13 cellular contexts compared by ENCODE assay signal in the genomic region with DNA sequence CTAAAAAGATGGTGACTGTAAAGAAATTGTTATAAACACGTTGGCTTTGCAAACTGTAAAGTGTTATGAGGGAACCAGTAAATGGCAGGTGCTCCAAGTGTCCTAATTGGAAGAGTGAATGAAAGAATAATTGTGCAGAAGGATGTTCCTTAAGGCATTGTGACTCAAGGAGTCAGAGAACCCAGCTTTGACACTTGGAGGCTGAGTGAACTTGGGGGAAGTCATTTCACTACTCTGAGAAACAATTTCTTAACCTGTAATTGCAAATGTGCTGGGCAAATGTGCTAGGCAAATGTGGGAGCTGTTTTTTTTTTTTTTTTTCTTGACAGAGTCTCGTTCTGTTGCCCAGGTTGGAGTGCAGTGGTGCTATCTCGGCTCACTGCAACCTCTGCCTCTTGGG.
A peak's percentile ranks its signal among the peaks of the same experiment; 100 is the strongest.
DNase-seq lines count a peak whose midpoint lies in the region; ATAC-seq lines count a peak whose summit lies in the region.
"Had no signal": no experiment of that assay in that cellular context is flagged by ENCODE, and none has a peak within 500 bp of the region (broad histone marks: within the 10 kb centered on the region; RNA-seq: fewer than 3 reads in every experiment).

No MANE protein-coding gene starts in this region.

- H3K9ac ChIP-seq in SK-N-MC (ENCODE audit: insufficient read length), result no peak overlapping the region

- peaks cover 53% of the 10 kb centered on the region for H3K4me1 Mint-ChIP-seq in T-helper 1 cell treated with Interleukin-12 subunit alpha and Interleukin-12 subunit beta and Interleukin-4 antibody, amounts not matched to agents 30 μg/mL and 1 μg/mL, for 36 hours (ENCODE audit: low read depth)
- peaks cover 78% of the 10 kb centered on the region for H3K4me1 Mint-ChIP-seq in activated T-cell treated with anti-CD3 and anti-CD28 coated beads, Interleukin-2, amount 50 U/mL, for 72 hours (ENCODE audit: low read depth)
- peaks cover 14% of the 10 kb centered on the region for H3K4me1 Mint-ChIP-seq in stimulated activated effector memory CD8-positive, alpha-beta T cell treated with anti-CD3 and anti-CD28 coated beads, Interleukin-12 subunit alpha, Interleukin-12 subunit beta, amount 100 ng/mL, for 72 hours

- H3K9me3 ChIP-seq in SK-N-MC (ENCODE audit: low read depth, low read length), result no peaks in the 10 kb centered on the region

- H3K27ac Mint-ChIP-seq in T-helper 1 cell treated with Interleukin-12 subunit alpha and Interleukin-12 subunit beta and Interleukin-4 antibody, amounts not matched to agents 30 μg/mL and 1 μg/mL, for 36 hours, result peak overlapping the region; percentile 74
- no peak overlapping the region for H3K27ac Mint-ChIP-seq in activated T-cell treated with anti-CD3 and anti-CD28 coated beads, Interleukin-2, amount 50 U/mL, for 72 hours
- no peak overlapping the region for H3K27ac Mint-ChIP-seq in stimulated activated effector memory CD8-positive, alpha-beta T cell treated with anti-CD3 and anti-CD28 coated beads, Interleukin-12 subunit alpha, Interleukin-12 subunit beta, amount 100 ng/mL, for 72 hours
- H3K27ac Mint-ChIP-seq: B cell; CD4-positive, alpha-beta T cell had no signal

- DNase-seq in T-helper 1 cell (no peak), activated T-cell treated with anti-CD3 and anti-CD28 coated beads for 4 hours (no peak), SK-N-MC (ENCODE audit: low read depth, low spot score) (no peak), posterior cingulate gyrus (no peak)
- DNase-seq in activated T-cell treated with anti-CD3 and anti-CD28 coated beads, Interleukin-2, amount 50 U/mL, for 72 hours, result no peak
- DNase-seq in stimulated activated effector memory CD8-positive, alpha-beta T cell treated with anti-CD3 and anti-CD28 coated beads, Interleukin-12 subunit alpha, Interleukin-12 subunit beta, amount 100 ng/mL, for 72 hours (ENCODE audit: low spot score in 2 of 2), result no peak
- DNase-seq: NCI-H1436 treated with DMSO at 0.1 percent for 48 hours had no signal

- no peaks in the 10 kb centered on the region for H3K9me3 Mint-ChIP-seq in T-helper 1 cell treated with Interleukin-12 subunit alpha and Interleukin-12 subunit beta and Interleukin-4 antibody, amounts not matched to agents 30 μg/mL and 1 μg/mL, for 36 hours
- no peaks in the 10 kb centered on the region for H3K9me3 Mint-ChIP-seq in activated T-cell treated with anti-CD3 and anti-CD28 coated beads, Interleukin-2, amount 50 U/mL, for 72 hours
- no peaks in the 10 kb centered on the region for H3K9me3 Mint-ChIP-seq in stimulated activated effector memory CD8-positive, alpha-beta T cell treated with anti-CD3 and anti-CD28 coated beads, Interleukin-12 subunit alpha, Interleukin-12 subunit beta, amount 100 ng/mL, for 72 hours
- H3K9me3 Mint-ChIP-seq: CD4-positive, alpha-beta T cell had no signal

- peaks cover 5% of the 10 kb centered on the region for H3K27me3 Mint-ChIP-seq in T-helper 1 cell treated with Interleukin-12 subunit alpha and Interleukin-12 subunit beta and Interleukin-4 antibody, amounts not matched to agents 30 μg/mL and 1 μg/mL, for 36 hours (ENCODE audit: low read depth)
- H3K27me3 Mint-ChIP-seq in activated T-cell treated with anti-CD3 and anti-CD28 coated beads, Interleukin-2, amount 50 U/mL, for 72 hours (ENCODE audit: low read depth), result peaks cover 10% of the 10 kb centered on the region
- H3K27me3 Mint-ChIP-seq: CD4-positive, alpha-beta T cell had no signal

- no peaks in the 10 kb centered on the region for H3K36me3 ChIP-seq in SK-N-MC (ENCODE audit: insufficient read depth, low read length)

- H3K36me3 Mint-ChIP-seq in T-helper 1 cell treated with Interleukin-12 subunit alpha and Interleukin-12 subunit beta and Interleukin-4 antibody, amounts not matched to agents 30 μg/mL and 1 μg/mL, for 36 hours (ENCODE audit: low read depth), result peaks cover 10% of the 10 kb centered on the region
- no peaks in the 10 kb centered on the region for H3K36me3 Mint-ChIP-seq in activated T-cell treated with anti-CD3 and anti-CD28 coated beads, Interleukin-2, amount 50 U/mL, for 72 hours (ENCODE audit: insufficient read depth in 2 of 2)
- no peaks in the 10 kb centered on the region for H3K36me3 Mint-ChIP-seq in stimulated activated effector memory CD8-positive, alpha-beta T cell treated with anti-CD3 and anti-CD28 coated beads, Interleukin-12 subunit alpha, Interleukin-12 subunit beta, amount 100 ng/mL, for 72 hours

- ATAC-seq in activated T-cell treated with anti-CD3 and anti-CD28 coated beads, Interleukin-2, amount 50 U/mL, for 72 hours (replicated peaks in 1 of 2), result peak; percentile 46 to 58
- ATAC-seq in stimulated activated effector memory CD8-positive, alpha-beta T cell treated with anti-CD3 and anti-CD28 coated beads, Interleukin-12 subunit alpha, Interleukin-12 subunit beta, amount 100 ng/mL, for 72 hours, result peak; percentile 33
- ATAC-seq in HG02759 (IDR thresholded peaks at IDR 0.05; ENCODE audit: unreplicated experiment), result no peak

- H3K4me3 Mint-ChIP-seq in T-helper 1 cell treated with Interleukin-12 subunit alpha and Interleukin-12 subunit beta and Interleukin-4 antibody, amounts not matched to agents 30 μg/mL and 1 μg/mL, for 36 hours, result no peak overlapping the region
- peak overlapping the region; percentile 5 to 52 for H3K4me3 Mint-ChIP-seq in activated T-cell treated with anti-CD3 and anti-CD28 coated beads, Interleukin-2, amount 50 U/mL, for 72 hours
- H3K4me3 Mint-ChIP-seq in stimulated activated effector memory CD8-positive, alpha-beta T cell treated with anti-CD3 and anti-CD28 coated beads, Interleukin-12 subunit alpha, Interleukin-12 subunit beta, amount 100 ng/mL, for 72 hours, result no peak overlapping the region
- H3K4me3 Mint-ChIP-seq: B cell; CD4-positive, alpha-beta T cell had no signal

- H3K27ac ChIP-seq in SK-N-MC, result peak overlapping the region; percentile 37; the same call in 1 of the 2 replicates
- H3K27ac ChIP-seq: 22Rv1 had no signal

- intact Hi-C loops in posterior cingulate gyrus (cut with DNase I), result loop anchor here (1.0 to 10.0 kb wide), 5 partner anchors 276 to 609 kb away; a partner anchor contains a TSS

- no peak overlapping the region for H3K4me3 ChIP-seq in SK-N-MC
- H3K4me3 ChIP-seq: K562 had no signal

Comparison
In these comparisons a context has a peak if more than half of its experiments do, and no peak if none do; other contexts are left out.
1. H3K4me3 Mint-ChIP-seq: peak in activated T-cell treated with anti-CD3 and anti-CD28 coated beads, Interleukin-2, amount 50 U/mL, for 72 hours (2 of 2); none in T-helper 1 cell treated with Interleukin-12 subunit alpha and Interleukin-12 subunit beta and Interleukin-4 antibody, amounts not matched to agents 30 μg/mL and 1 μg/mL, for 36 hours (single experiment) and stimulated activated effector memory CD8-positive, alpha-beta T cell treated with anti-CD3 and anti-CD28 coated beads, Interleukin-12 subunit alpha, Interleukin-12 subunit beta, amount 100 ng/mL, for 72 hours (single experiment).